8 cellular contexts compared by ENCODE assay signal in genomic region chr14:49861923-49862673, GRCh38. TPM values are rescaled to one million over a fixed set of nuclear protein-coding genes. Genes with fewer than 3 reads are reported as not detected.
DNase-seq lines count a peak whose midpoint lies in the region; ATAC-seq and TF ChIP-seq lines count a peak whose summit lies in the region.

No MANE protein-coding gene starts in this region.

- H3K4me3 Mint-ChIP-seq in activated CD8-positive, alpha-beta T cell treated with anti-CD3 and anti-CD28 coated beads for 36 hours: no peak overlapping the region
- no peak overlapping the region for H3K4me3 Mint-ChIP-seq in effector memory CD8-positive, alpha-beta T cell
- no peak overlapping the region for H3K4me3 Mint-ChIP-seq in memory B cell

- H3K4me1 Mint-ChIP-seq in activated CD8-positive, alpha-beta T cell treated with anti-CD3 and anti-CD28 coated beads for 36 hours (ENCODE audit: low read depth): peaks cover 20% of the 10 kb centered on the region
- peaks cover 3 to 10% of the 10 kb centered on the region in 2 donors for H3K4me1 Mint-ChIP-seq in effector memory CD8-positive, alpha-beta T cell (ENCODE audit: low read depth in 2 of 2)
- H3K4me1 Mint-ChIP-seq in memory B cell: peaks cover 17% of the 10 kb centered on the region

- H3K27ac Mint-ChIP-seq in activated CD8-positive, alpha-beta T cell treated with anti-CD3 and anti-CD28 coated beads for 36 hours: no peak overlapping the region
- no peak overlapping the region for H3K27ac Mint-ChIP-seq in effector memory CD8-positive, alpha-beta T cell
- H3K27ac Mint-ChIP-seq in memory B cell: no peak overlapping the region

- ATAC-seq in GM19035 (IDR thresholded peaks at IDR 0.05; ENCODE audit: unreplicated experiment): peak; percentile 35
- peak; percentile 25 for ATAC-seq in HG03571 (IDR thresholded peaks at IDR 0.05; ENCODE audit: unreplicated experiment)
- ATAC-seq in activated CD8-positive, alpha-beta T cell treated with anti-CD3 and anti-CD28 coated beads for 36 hours: peak; percentile 21
- peak; percentile 34 for ATAC-seq in effector memory CD8-positive, alpha-beta T cell (replicated peaks)
- ATAC-seq in memory B cell (ENCODE audit: low read depth): peak; percentile 20

- CTCF ChIA-PET in activated CD8-positive, alpha-beta T cell treated with anti-CD3 and anti-CD28 coated beads for 36 hours (lab: Charles Lee): interaction anchor here (0.6 to 12.7 kb wide), 51 partner anchors 9 to 923 kb away, joined by 3 to 218 read pairs (median 5); partner anchors contain the start of genes ARF6, DMAC2L, DNAAF2 and KLHDC2

- peaks cover 7% of the 10 kb centered on the region for H3K36me3 Mint-ChIP-seq in activated CD8-positive, alpha-beta T cell treated with anti-CD3 and anti-CD28 coated beads for 36 hours (ENCODE audit: low read depth)
- H3K36me3 Mint-ChIP-seq in effector memory CD8-positive, alpha-beta T cell (ENCODE audit: insufficient read depth): no peaks in the 10 kb centered on the region
- H3K36me3 Mint-ChIP-seq in memory B cell: peaks cover 1% of the 10 kb centered on the region

- TF ChIP-seq CTCF in AG09309 (IDR thresholded peaks at IDR 0.05; ENCODE audit: control insufficient read depth, insufficient read depth, low read depth, low read length, missing control alignments): peak; percentile 100
- peak; percentile 100 for TF ChIP-seq CTCF in activated CD8-positive, alpha-beta T cell treated with anti-CD3 and anti-CD28 coated beads for 36 hours (IDR thresholded peaks at IDR 0.05)

- intact Hi-C loops in activated CD8-positive, alpha-beta T cell treated with anti-CD3 and anti-CD28 coated beads for 36 hours (cut with micrococcal nuclease): loop anchor here (2.0 to 10.0 kb wide), 5 partner anchors 33 to 663 kb away; partner anchors contain the start of gene SOS2

- DNase-seq in AG09309 (ENCODE audit: low read depth) (peak; percentile 59), NCI-H82 treated with DMSO at 0.1 percent for 48 hours (lab: John Stamatoyannopoulos, UW; ENCODE audit: unreplicated experiment) (peak; percentile 70), memory B cell (ENCODE audit: low spot score in 2 of 2) (peak; percentile 88 to 91)
- DNase-seq in activated CD8-positive, alpha-beta T cell treated with anti-CD3 and anti-CD28 coated beads for 36 hours: peak; percentile 92
- peak; percentile 77 to 90 (median 82) for DNase-seq in effector memory CD8-positive, alpha-beta T cell
- peak; percentile 73 to 80 (median 73) for DNase-seq in stimulated activated CD4-positive, alpha-beta T cell treated with anti-CD3 and anti-CD28 coated beads, TNF-alpha, amount 100 ng/mL, for 4 hours (ENCODE audit: low read depth in 3 of 3)

- H3K9me3 Mint-ChIP-seq in activated CD8-positive, alpha-beta T cell treated with anti-CD3 and anti-CD28 coated beads for 36 hours: no peaks in the 10 kb centered on the region
- peaks cover 0 to 2% of the 10 kb centered on the region in 2 donors for H3K9me3 Mint-ChIP-seq in effector memory CD8-positive, alpha-beta T cell
- H3K9me3 Mint-ChIP-seq in memory B cell: peaks cover 2% of the 10 kb centered on the region

- H3K4me3 ChIP-seq in AG09309 (ENCODE audit: control insufficient read depth, low read depth, low read length): peak overlapping the region; percentile 67

- POLR2A ChIA-PET in activated CD8-positive, alpha-beta T cell treated with anti-CD3 and anti-CD28 coated beads for 36 hours (lab: Charles Lee): interaction anchor here (0.6 to 7.3 kb wide), 39 partner anchors 10 to 265 kb away, joined by 3 to 65 read pairs (median 6); partner anchors contain the start of genes ARF6, DNAAF2, KLHDC2 and NEMF

- H3K27me3 Mint-ChIP-seq in activated CD8-positive, alpha-beta T cell treated with anti-CD3 and anti-CD28 coated beads for 36 hours: peaks cover 2% of the 10 kb centered on the region
- peaks cover 0 to 11% of the 10 kb centered on the region in 2 donors for H3K27me3 Mint-ChIP-seq in effector memory CD8-positive, alpha-beta T cell
- no peaks in the 10 kb centered on the region for H3K27me3 Mint-ChIP-seq in memory B cell

RNA-seq across cellular contexts. Expression of gene NEMF, which starts 9.5 kb away (rescaled TPM):
- total RNA-seq in activated CD8-positive, alpha-beta T cell treated with anti-CD3 and anti-CD28 coated beads for 36 hours: 10 to 100 TPM; 62.3 to 63.8 TPM

RNA-seq across cellular contexts. Expression of gene ARF6, which starts 30.8 kb away (rescaled TPM):
- 100 to 1,000 TPM; 170 TPM for total RNA-seq in activated CD8-positive, alpha-beta T cell treated with anti-CD3 and anti-CD28 coated beads for 36 hours

Comparison
In these comparisons a context has a peak if more than half of its experiments do, and no peak if none do; other contexts are left out.
1. Peak in every context shown above with its lines: DNase-seq, ATAC-seq and H3K4me3 ChIP-seq.